Comparison of ENCODE assay signal across 1 cellular context in genomic region chr2:234248213-234248710, GRCh38.
A peak's percentile ranks its signal among the peaks of the same experiment; 100 is the strongest.
TF ChIP-seq lines count a peak whose summit lies in the region.

No MANE protein-coding gene starts in this region.

TF ChIP-seq in SK-N-SH, 30 proteins besides CTCF, POLR2A, EP300 and RAD21:
- TF ChIP-seq NFIC (IDR thresholded peaks at IDR 0.05; ENCODE audit: borderline replicate concordance), result 0 out of 2 replicates have a peak, but pooled peaks have one; percentile 18
TF ChIP-seq in SK-N-SH: peak in this region for 1; not testable (repeated sequence) for 29.
